9 cellular contexts compared by ENCODE assay signal in the genomic region with DNA sequence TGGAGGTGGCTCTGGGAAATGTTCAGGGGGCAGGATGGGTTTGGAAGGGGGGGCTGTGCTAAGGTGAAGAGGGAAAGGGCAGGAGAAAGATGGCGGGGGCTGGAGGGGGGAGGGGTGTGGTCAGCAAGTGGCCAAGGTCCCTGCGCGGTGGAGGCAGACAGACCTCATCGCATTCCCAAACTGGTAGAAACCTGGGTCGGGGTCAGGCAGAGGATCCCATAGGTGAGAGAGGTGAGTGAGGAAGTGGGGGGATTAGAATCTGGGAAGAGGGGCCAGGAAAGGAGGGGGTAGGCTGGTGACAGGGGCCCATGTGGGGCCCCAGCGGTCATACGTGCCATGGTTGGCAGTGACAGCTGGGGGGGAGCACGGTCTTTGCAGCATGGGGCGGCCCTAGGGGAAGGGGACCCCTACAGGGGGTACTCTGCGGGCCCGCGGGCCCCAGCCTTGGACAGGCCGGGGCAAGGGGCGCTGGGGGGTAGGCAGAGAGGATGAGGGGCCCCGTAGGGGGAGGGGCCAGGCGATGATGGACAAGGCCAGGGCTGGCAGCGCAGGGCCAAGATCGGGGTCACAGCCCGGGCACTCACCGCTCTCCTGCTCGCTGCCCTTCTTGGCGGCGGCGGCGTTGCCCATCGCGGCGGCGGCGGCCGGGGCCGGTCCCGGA. TPM values are rescaled to one million over a fixed set of nuclear protein-coding genes. Genes with fewer than 3 reads are reported as not detected.
DNase-seq lines count a peak whose midpoint lies in the region; ATAC-seq and TF ChIP-seq lines count a peak whose summit lies in the region.
"Had no signal": no experiment of that assay in that cellular context is flagged by ENCODE, and none has a peak within 500 bp of the region (broad histone marks: within the 10 kb centered on the region; RNA-seq: fewer than 3 reads in every experiment).

No MANE protein-coding gene starts in this region.

- H3K27ac ChIP-seq in mammary epithelial cell (ENCODE audit: insufficient read depth, low read depth, low read length) (no peak overlapping the region), thyroid gland (peak overlapping the region in 2 of 3 donors; percentile 64 to 67)

- peaks cover 39% of the 10 kb centered on the region for H3K4me1 Mint-ChIP-seq in activated T-cell treated with anti-CD3 and anti-CD28 coated beads, Interleukin-2, amount 50 U/mL, for 4 hours (ENCODE audit: low read depth)

- ATAC-seq in activated T-cell treated with anti-CD3 and anti-CD28 coated beads, Interleukin-2, amount 50 U/mL, for 4 hours: peak; percentile 3

- CTCF ChIA-PET in mammary epithelial cell (lab: Charles Lee; ENCODE audit: low non-redundant PET): interaction anchor here (0.6 kb wide), 1 partner anchor 42 kb away, joined by 4 read pairs; no protein-coding TSS in a partner anchor

- H3K36me3 Mint-ChIP-seq in activated T-cell treated with anti-CD3 and anti-CD28 coated beads, Interleukin-2, amount 50 U/mL, for 4 hours (ENCODE audit: insufficient read depth): no peaks in the 10 kb centered on the region

- intact Hi-C loops in mammary epithelial cell (cut with micrococcal nuclease): loop anchor here (1.0 kb wide), 1 partner anchor 43 kb away; no protein-coding TSS in a partner anchor
- intact Hi-C loops in lower leg skin (cut with DNase I; ENCODE audit: low total_unique reads): no loop called here
- intact Hi-C loops in thyroid gland (cut with DNase I): no loop called here

- peak overlapping the region; percentile 90 for H3K4me3 Mint-ChIP-seq in activated T-cell treated with anti-CD3 and anti-CD28 coated beads, Interleukin-2, amount 50 U/mL, for 4 hours

- no peaks in the 10 kb centered on the region for H3K36me3 ChIP-seq in mammary epithelial cell (ENCODE audit: insufficient read depth, low read length)
- no peaks in the 10 kb centered on the region for H3K36me3 ChIP-seq in thyroid gland

- BruUV-seq in mammary epithelial cell (replicated peaks; lab: Mats Ljungman, UMichigan): no TSS peak

- H3K4me1 ChIP-seq in mammary epithelial cell (ENCODE audit: insufficient read depth, low read length) (peaks cover 39% of the 10 kb centered on the region), thyroid gland (peaks cover 38 to 57% of the 10 kb centered on the region in 2 donors)

- WGBS in mammary epithelial cell (ENCODE audit: low coverage, missing lambda C conversion rate): no CpG with 5 or more reads among the region's 33 CpGs
- WGBS in lower leg skin, 2 donors: 0 to 1% methylated on average over 16 to 22 of the region's 33 CpGs
- 0 to 1% methylated on average over 16 to 25 of the region's 33 CpGs for WGBS in thyroid gland, 2 donors

- TF ChIP-seq POLR2A in NB4 (IDR thresholded peaks at IDR 0.05; ENCODE audit: extremely low read depth, insufficient read length) (no peak), lower leg skin (IDR thresholded peaks at IDR 0.05) (no peak), thyroid gland (IDR thresholded peaks at IDR 0.05) (no peak)

- H3K9me3 ChIP-seq in mammary epithelial cell (replicated peaks; ENCODE audit: insufficient read depth, low read length) (no peaks in the 10 kb centered on the region), thyroid gland (no peaks in the 10 kb centered on the region)

- TF ChIP-seq CTCF in NB4 (IDR thresholded peaks at IDR 0.05; ENCODE audit: low read depth, low read length) (no peak), mammary epithelial cell (conservative IDR thresholded peaks at IDR 0.05 in 1 of 2, IDR thresholded peaks at IDR 0.05 in 1 of 2; ENCODE audit: extremely low read depth in 1 of 2, insufficient read depth in 1 of 2, low read depth in 1 of 2, low read length in 2 of 2) (no peak), lower leg skin (IDR thresholded peaks at IDR 0.05) (no peak), thyroid gland (IDR thresholded peaks at IDR 0.05) (no peak)

- no peaks in the 10 kb centered on the region for H4K20me1 ChIP-seq in mammary epithelial cell (ENCODE audit: insufficient read depth, low read length)

- peaks cover 47% of the 10 kb centered on the region for H3K79me2 ChIP-seq in mammary epithelial cell (ENCODE audit: insufficient read depth, low read length)

- H3K4me2 ChIP-seq in mammary epithelial cell (ENCODE audit: insufficient read depth, low read depth, low read length): peak overlapping the region; percentile 92

- dilution Hi-C loops in mammary epithelial cell (cut with HindIII; ENCODE audit: low sequenced_read_pairs): no loop called here

- DNase-seq in activated T-cell treated with anti-CD3 and anti-CD28 coated beads, Interleukin-2, amount 50 U/mL, for 4 hours: no peak
- DNase-seq in activated T-cell treated with anti-CD3 and anti-CD28 coated beads, Interleukin-2, amount 50 U/mL, for 1 hour: no peak
- peak; percentile 34 for DNase-seq in NB4 (ENCODE audit: low read depth)
- DNase-seq in mammary epithelial cell: no peak
- DNase-seq in lower leg skin (ENCODE audit: low spot score in 2 of 2): peak in 1 of 2 donors; percentile 88
- DNase-seq in thyroid gland: peak; percentile 35 to 46
- DNase-seq in NCI-H2029 (lab: John Stamatoyannopoulos, UW): no peak
- DNase-seq in NOMO-1 treated with DMSO at 0.1 percent for 48 hours (lab: John Stamatoyannopoulos, UW; ENCODE audit: unreplicated experiment): no peak

- H3K27me3 Mint-ChIP-seq in activated T-cell treated with anti-CD3 and anti-CD28 coated beads, Interleukin-2, amount 50 U/mL, for 4 hours (ENCODE audit: low read depth): no peaks in the 10 kb centered on the region

- in situ Hi-C loops in mammary epithelial cell (cut with MboI; ENCODE audit: low sequenced_read_pairs in 2 of 2): no loop called here

- H3K27me3 ChIP-seq in mammary epithelial cell (ENCODE audit: insufficient read depth, low read length) (no peaks in the 10 kb centered on the region), thyroid gland (no peaks in the 10 kb centered on the region)

- H2AFZ ChIP-seq in mammary epithelial cell (ENCODE audit: low read depth, low read length): peak overlapping the region; percentile 36

- H3K9ac ChIP-seq in mammary epithelial cell (ENCODE audit: insufficient read depth, low read length): peak overlapping the region; percentile 58

- no peaks in the 10 kb centered on the region for H3K9me3 Mint-ChIP-seq in activated T-cell treated with anti-CD3 and anti-CD28 coated beads, Interleukin-2, amount 50 U/mL, for 4 hours

- peak overlapping the region; percentile 61 for H3K4me3 ChIP-seq in NB4 (ENCODE audit: low read depth, low read length)
- H3K4me3 ChIP-seq in mammary epithelial cell (replicated peaks in 1 of 3; ENCODE audit: insufficient read depth in 1 of 3, low read depth in 2 of 3, low read length in 3 of 3): peak overlapping the region; percentile 83 to 87 (median 87)
- H3K4me3 ChIP-seq in lower leg skin (ENCODE audit: low read depth, poor library complexity, severe bottlenecking): peak overlapping the region; percentile 95
- H3K4me3 ChIP-seq in thyroid gland (replicated peaks in 1 of 3): peak overlapping the region; percentile 84 to 96 (median 90)

RNA-seq across cellular contexts. Expression of a gene that starts 0.5 kb away (rescaled TPM):
- 10 to 100 TPM; 45.0 to 46.1 (median 45.3) TPM for total RNA-seq in activated T-cell treated with anti-CD3 and anti-CD28 coated beads, Interleukin-2, amount 50 U/mL, for 4 hours
- total RNA-seq in mammary epithelial cell (10 to 100 TPM; 44.0 to 82.1 TPM), lower leg skin (10 to 100 TPM; 45.9 to 53.7 (median 49.2) TPM), thyroid gland (10 to 100 TPM; 33.2 to 69.4 (median 55.5) TPM)
- 78.8 TPM for polyA plus RNA-seq in mammary epithelial cell
- 65.9 TPM for polyA minus RNA-seq in mammary epithelial cell

RNA-seq across cellular contexts. Expression of a gene that starts 19.3 kb away (rescaled TPM):
- 10 to 100 TPM; 18.5 to 26.7 (median 21.0) TPM for total RNA-seq in activated T-cell treated with anti-CD3 and anti-CD28 coated beads, Interleukin-2, amount 50 U/mL, for 4 hours
- total RNA-seq in mammary epithelial cell: 10 to 100 TPM in 1 of 2 donors, 1 to 10 TPM in 1; 2.5 to 23.4 TPM
- 43.5 TPM for polyA plus RNA-seq in mammary epithelial cell
- polyA minus RNA-seq in mammary epithelial cell: 70.1 TPM
- 1 to 10 TPM in 3 of 4 donors, not detected in 1; 1.6 to 3.2 (median 2.3) TPM for total RNA-seq in lower leg skin
- 1 to 10 TPM in 2 of 4 donors, under 1 TPM in 2; 0.54 to 2.6 (median 0.95) TPM for total RNA-seq in thyroid gland

RNA-seq across cellular contexts. Expression of a gene that starts 26.5 kb away (rescaled TPM):
- total RNA-seq in activated T-cell treated with anti-CD3 and anti-CD28 coated beads, Interleukin-2, amount 50 U/mL, for 4 hours: 100 to 1,000 TPM in 2 of 3 donors, 10 to 100 TPM in 1; 90.0 to 130 (median 112) TPM
- total RNA-seq in mammary epithelial cell: 10 to 100 TPM; 15.8 to 25.7 TPM
- 18.6 TPM for polyA plus RNA-seq in mammary epithelial cell
- 18.8 TPM for polyA minus RNA-seq in mammary epithelial cell
- 10 to 100 TPM; 23.2 to 61.1 (median 33.2) TPM for total RNA-seq in lower leg skin
- 10 to 100 TPM; 15.2 to 27.3 (median 22.7) TPM for total RNA-seq in thyroid gland

RNA-seq across cellular contexts. Expression of a gene that starts 31.5 kb away (rescaled TPM):
- under 1 TPM in 1 of 3 donors, not detected in 2; 0.48 TPM for total RNA-seq in activated T-cell treated with anti-CD3 and anti-CD28 coated beads, Interleukin-2, amount 50 U/mL, for 4 hours
- total RNA-seq in mammary epithelial cell (not detected), lower leg skin (not detected), thyroid gland (not detected)
- not detected for polyA plus RNA-seq in mammary epithelial cell
- not detected for polyA minus RNA-seq in mammary epithelial cell
- total RNA-seq: dermis microvascular lymphatic vessel endothelial cell had no signal

RNA-seq across cellular contexts. Expression of a gene that starts 44.5 kb away (rescaled TPM):
- total RNA-seq in activated T-cell treated with anti-CD3 and anti-CD28 coated beads, Interleukin-2, amount 50 U/mL, for 4 hours: under 1 TPM; 0.24 to 0.48 (median 0.43) TPM
- total RNA-seq in mammary epithelial cell (1 to 10 TPM; 1.2 to 1.5 TPM), lower leg skin (10 to 100 TPM in 3 of 4 donors, 1 to 10 TPM in 1; 9.1 to 26.2 (median 17.2) TPM), thyroid gland (1 to 10 TPM; 7.9 to 9.9 (median 9.1) TPM)
- polyA plus RNA-seq in mammary epithelial cell: 0.59 TPM
- polyA minus RNA-seq in mammary epithelial cell: not detected

Comparison
In these comparisons a context has a peak if more than half of its experiments do, and no peak if none do; other contexts are left out.
1. DNase-seq: peak in NB4 (single experiment) and thyroid gland (2 of 2); none in activated T-cell treated with anti-CD3 and anti-CD28 coated beads, Interleukin-2, amount 50 U/mL, for 4 hours (single experiment), activated T-cell treated with anti-CD3 and anti-CD28 coated beads, Interleukin-2, amount 50 U/mL, for 1 hour (single experiment), mammary epithelial cell (single experiment), NCI-H2029 (single experiment) and NOMO-1 treated with DMSO at 0.1 percent for 48 hours (single experiment).
2. Peak in every context shown above with its lines, with median percentiles within 50 percentile points of each other: H3K4me3 ChIP-seq.